Comparison of ENCODE assay signal across 8 cellular contexts in the genomic region with DNA sequence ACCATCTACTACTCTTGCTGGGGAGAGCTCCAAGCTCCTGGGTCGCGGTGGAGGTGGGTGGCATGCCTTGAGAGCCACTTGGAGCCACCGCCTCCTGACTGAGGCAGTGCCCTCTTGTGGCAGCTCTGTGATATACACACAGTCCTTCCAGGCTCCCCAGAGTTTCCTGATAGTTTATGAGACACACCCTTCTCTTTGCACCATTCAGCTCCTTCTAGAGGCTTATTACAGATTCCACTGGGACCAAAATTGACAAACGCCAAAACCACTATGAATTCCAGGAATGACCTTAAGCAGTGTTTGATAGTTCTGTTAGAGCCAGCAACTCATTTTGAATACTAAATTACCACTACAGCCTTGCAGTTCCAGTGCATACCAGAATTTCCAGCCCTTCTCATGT.
DNase-seq lines count a peak whose midpoint lies in the region; TF ChIP-seq lines count a peak whose summit lies in the region.

No MANE protein-coding gene starts in this region.

- TF ChIP-seq POLR2A in esophagus muscularis mucosa (IDR thresholded peaks at IDR 0.05; ENCODE audit: low read depth) = no peak

- 0% methylated on average over 4 of the region's 4 CpGs for WGBS in esophagus muscularis mucosa

- no peak overlapping the region for H3K4me3 Mint-ChIP-seq in neural crest cell

- peaks cover 3% of the 10 kb centered on the region for H3K4me1 Mint-ChIP-seq in neural crest cell

- H3K27me3 ChIP-seq in WERI-Rb-1 (ENCODE audit: insufficient read depth, low read depth, severe bottlenecking) (no peaks in the 10 kb centered on the region), esophagus muscularis mucosa (no peaks in the 10 kb centered on the region)

- peak; percentile 92 for TF ChIP-seq CTCF in 22Rv1 (IDR thresholded peaks at IDR 0.05)
- TF ChIP-seq CTCF in WERI-Rb-1 (IDR thresholded peaks at IDR 0.05; ENCODE audit: low read depth, low read length) = peak; percentile 72
- TF ChIP-seq CTCF in esophagus muscularis mucosa (IDR thresholded peaks at IDR 0.05) = peak; percentile 54 to 70 (median 56)
- TF ChIP-seq CTCF in neural crest cell (conservative IDR thresholded peaks at IDR 0.05) = peak; percentile 89

- intact Hi-C loops in esophagus muscularis mucosa (cut with DNase I) = loop anchor here (5.0 kb wide), 1 partner anchor 194 kb away; no protein-coding TSS in a partner anchor

- H3K9me3 Mint-ChIP-seq in neural crest cell = no peaks in the 10 kb centered on the region

- H3K4me1 ChIP-seq in esophagus muscularis mucosa = peaks cover 0 to 4% (median 0%) of the 10 kb centered on the region in 4 donors

- H3K4me3 ChIP-seq in WERI-Rb-1 (ENCODE audit: low read depth, low read length) = no peak overlapping the region
- H3K4me3 ChIP-seq in esophagus muscularis mucosa = no peak overlapping the region

- POLR2A ChIA-PET in HEK293T (lab: Yijun Ruan, JAX) = no interaction called here

- CTCF ChIA-PET in HEK293T (lab: Yijun Ruan, JAX) = interaction anchor here (0.6 to 2.2 kb wide), 12 partner anchors 9 to 567 kb away, joined by 3 to 23 read pairs (median 4); no protein-coding TSS in a partner anchor

- DNase-seq in ELR (ENCODE audit: low read depth) (peak; percentile 66), HEK293T (ENCODE audit: extremely low spot score) (peak; percentile 71), NCI-H1092 treated with DMSO at 0.1 percent for 48 hours (lab: John Stamatoyannopoulos, UW) (peak; percentile 65), WERI-Rb-1 (peak; percentile 43), esophagus muscularis mucosa (ENCODE audit: extremely low spot score) (no peak), neural crest cell (ENCODE audit: low read depth, low spot score) (peak; percentile 57), NCI-H446 treated with DMSO at 0.1 percent for 48 hours (lab: John Stamatoyannopoulos, UW) (no peak)

- no peaks in the 10 kb centered on the region for H3K36me3 Mint-ChIP-seq in neural crest cell (ENCODE audit: low read depth)

- H3K9me3 ChIP-seq in WERI-Rb-1 (ENCODE audit: severe bottlenecking) (no peaks in the 10 kb centered on the region), esophagus muscularis mucosa (no peaks in the 10 kb centered on the region)

- no peak overlapping the region for H3K27ac Mint-ChIP-seq in neural crest cell (ENCODE audit: unreplicated experiment)

- TF ChIP-seq EP300 in esophagus muscularis mucosa (IDR thresholded peaks at IDR 0.05) = no peak

- H3K27me3 Mint-ChIP-seq in neural crest cell (ENCODE audit: low read depth) = peaks cover 23% of the 10 kb centered on the region

- H3K36me3 ChIP-seq in WERI-Rb-1 (no peaks in the 10 kb centered on the region), esophagus muscularis mucosa (no peaks in the 10 kb centered on the region)

- H3K27ac ChIP-seq in 22Rv1 (no peak overlapping the region), WERI-Rb-1 (no peak overlapping the region), esophagus muscularis mucosa (replicated peaks in 1 of 4) (no peak overlapping the region)

TF ChIP-seq in HEK293T, 16 proteins besides CTCF, POLR2A, EP300 and RAD21:
- TF ChIP-seq NFRKB (IDR thresholded peaks at IDR 0.05) (no peak), ARNT (IDR thresholded peaks at IDR 0.05) (no peak), CTBP1 (IDR thresholded peaks at IDR 0.05; ENCODE audit: borderline replicate concordance) (no peak)
- TF ChIP-seq, protein P1, sequence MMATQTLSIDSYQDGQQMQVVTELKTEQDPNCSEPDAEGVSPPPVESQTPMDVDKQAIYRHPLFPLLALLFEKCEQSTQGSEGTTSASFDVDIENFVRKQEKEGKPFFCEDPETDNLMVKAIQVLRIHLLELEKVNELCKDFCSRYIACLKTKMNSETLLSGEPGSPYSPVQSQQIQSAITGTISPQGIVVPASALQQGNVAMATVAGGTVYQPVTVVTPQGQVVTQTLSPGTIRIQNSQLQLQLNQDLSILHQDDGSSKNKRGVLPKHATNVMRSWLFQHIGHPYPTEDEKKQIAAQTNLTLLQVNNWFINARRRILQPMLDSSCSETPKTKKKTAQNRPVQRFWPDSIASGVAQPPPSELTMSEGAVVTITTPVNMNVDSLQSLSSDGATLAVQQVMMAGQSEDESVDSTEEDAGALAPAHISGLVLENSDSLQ (IDR thresholded peaks at IDR 0.05) = no peak

Comparison
In these comparisons a context has a peak if more than half of its experiments do, and no peak if none do; other contexts are left out.
1. DNase-seq: peak in ELR (single experiment), HEK293T (single experiment), NCI-H1092 treated with DMSO at 0.1 percent for 48 hours (single experiment), WERI-Rb-1 (single experiment) and neural crest cell (single experiment); none in esophagus muscularis mucosa (single experiment) and NCI-H446 treated with DMSO at 0.1 percent for 48 hours (single experiment).
2. Peak in every context shown above with its lines, with median percentiles within 50 percentile points of each other: CTCF ChIP-seq.